22 cellular contexts compared by ENCODE assay signal in the genomic region with DNA sequence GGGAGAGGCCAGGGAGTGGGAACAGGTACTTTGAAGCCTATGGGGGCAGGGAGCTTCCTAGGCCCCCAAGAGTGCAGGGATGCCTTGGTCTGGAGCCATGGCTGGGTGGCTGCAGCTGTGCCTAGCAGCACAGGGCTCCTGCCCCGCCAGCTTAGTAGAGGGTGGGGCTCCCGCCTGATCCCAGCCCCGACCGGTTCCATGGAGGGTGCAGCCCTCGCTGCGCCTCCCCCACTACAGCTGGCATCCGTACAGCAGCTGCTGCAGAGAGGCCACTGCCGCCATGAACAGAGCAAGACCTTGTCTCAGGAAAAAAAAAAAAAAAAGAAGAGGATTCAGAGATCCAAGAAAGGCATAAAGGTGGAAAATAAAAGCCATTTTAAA.
DNase-seq lines count a peak whose midpoint lies in the region; ATAC-seq, FAIRE-seq and TF ChIP-seq lines count a peak whose summit lies in the region.
"Had no signal": no experiment of that assay in that cellular context is flagged by ENCODE, and none has a peak within 500 bp of the region (broad histone marks: within the 10 kb centered on the region; RNA-seq: fewer than 3 reads in every experiment).

No MANE protein-coding gene starts in this region.

- H3K4me2 ChIP-seq in H9 (ENCODE audit: insufficient read depth, insufficient read length, low read length): no peak overlapping the region

- no peak overlapping the region for H4K91ac ChIP-seq in H9 (ENCODE audit: insufficient read length, low read depth, low read length)

- H3K27me3 Mint-ChIP-seq in H9 (ENCODE audit: low read depth) (no peaks in the 10 kb centered on the region), MCF 10A (ENCODE audit: insufficient read depth, unreplicated experiment) (no peaks in the 10 kb centered on the region)
- H3K27me3 Mint-ChIP-seq: activated T-cell treated with anti-CD3 and anti-CD28 coated beads, Interleukin-2, amount 50 U/mL, for 24 hours had no signal

- no peak for DNase-seq in H9
- DNase-seq in anterior cingulate cortex (lab: John Stamatoyannopoulos, UW): peak in 53 of 58 donors; percentile 1 to 94 (median 72)
- peak; percentile 62 for DNase-seq in kidney
- DNase-seq in posterior cingulate gyrus: peak; percentile 68 to 98 (median 85)
- DNase-seq in AML-193 (lab: John Stamatoyannopoulos, UW): no peak
- DNase-seq in MCF 10A (ENCODE audit: unreplicated experiment): no peak
- DNase-seq: activated CD8-positive, alpha-beta memory T cell treated with anti-CD3 and anti-CD28 coated beads for 24 hours; activated T-cell treated with anti-CD3 and anti-CD28 coated beads, Interleukin-2, amount 50 U/mL, for 24 hours; adrenal gland; dermis blood vessel endothelial cell; KG1; NCI-H2171 treated with DMSO at 0.1 percent for 48 hours; NCI-H748 treated with DMSO at 0.1 percent for 48 hours; right lobe of liver; stimulated activated CD4-positive, alpha-beta T cell treated with anti-CD3 and anti-CD28 coated beads, Interleukin-15, amount 100 ng/mL, for 24 hours; T1000 had no signal

- no peak for TF ChIP-seq CTCF in H9 (conservative IDR thresholded peaks at IDR 0.05)
- TF ChIP-seq CTCF in kidney (IDR thresholded peaks at IDR 0.05; ENCODE audit: borderline replicate concordance, extremely low read depth, insufficient read depth): no peak
- no peak for TF ChIP-seq CTCF in MCF 10A (IDR thresholded peaks at IDR 0.05; ENCODE audit: unreplicated experiment)

- FAIRE-seq in kidney (lab: Jason Lieb, UNC): no peak
- FAIRE-seq: D721Med, endothelial cell of umbilical vein, HTR-8/SVneo had no signal

- H3K36me3 Mint-ChIP-seq in H9 (ENCODE audit: insufficient read depth in 1 of 3, low read depth in 3 of 3): peaks cover 6 to 16% (median 9%) of the 10 kb centered on the region in 3 experiments
- H3K36me3 Mint-ChIP-seq in MCF 10A (ENCODE audit: insufficient read depth, unreplicated experiment): peaks cover 7% of the 10 kb centered on the region

- no peak overlapping the region for H2BK15ac ChIP-seq in H9 (ENCODE audit: low read depth, low read length)

- POLR2A ChIA-PET in MCF 10A (lab: Yijun Ruan, JAX): interaction anchor here (1.1 kb wide), 1 partner anchor 24 kb away, joined by 3 read pairs; no protein-coding TSS in a partner anchor

- no CpG with 5 or more reads among the region's 8 CpGs for WGBS in H9 (ENCODE audit: extremely low coverage, insufficient read length, low lambda C conversion rate)

- no peak overlapping the region for H2AFZ ChIP-seq in H9 (ENCODE audit: low read length)

- H3K79me2 ChIP-seq in H9 (ENCODE audit: insufficient read depth, low read length): no peaks in the 10 kb centered on the region

- H3K9ac ChIP-seq in H9 (ENCODE audit: extremely low read depth, insufficient read length, low read length) (no peak overlapping the region), kidney (ENCODE audit: low read length in 2 of 2) (no peak overlapping the region)

- H3K4me3 Mint-ChIP-seq in H9 (no peak overlapping the region), MCF 10A (ENCODE audit: unreplicated experiment) (no peak overlapping the region)
- H3K4me3 Mint-ChIP-seq: activated T-cell treated with anti-CD3 and anti-CD28 coated beads, Interleukin-2, amount 50 U/mL, for 24 hours; CD14-positive monocyte had no signal

- no peak overlapping the region for H3K18ac ChIP-seq in H9 (ENCODE audit: insufficient read length, low read depth, low read length)

- H3K27ac ChIP-seq in H9 (ENCODE audit: insufficient read length, low read depth, low read length) (no peak overlapping the region), kidney (ENCODE audit: low read depth in 2 of 2, low read length in 2 of 2) (no peak overlapping the region)
- H3K27ac ChIP-seq: adrenal gland, right lobe of liver, upper lobe of left lung had no signal

- H3K9me3 ChIP-seq in H9 (ENCODE audit: control insufficient read depth, low read depth, low read length) (no peaks in the 10 kb centered on the region), kidney (ENCODE audit: control insufficient read depth in 1 of 2, low read length in 2 of 2) (peaks cover 0 to 9% of the 10 kb centered on the region in 2 donors)
- H3K9me3 ChIP-seq: adrenal gland, right lobe of liver had no signal

- H3K9me3 Mint-ChIP-seq in H9 (peaks cover 5 to 9% of the 10 kb centered on the region in 2 experiments), MCF 10A (ENCODE audit: unreplicated experiment) (peaks cover 11% of the 10 kb centered on the region)

- H3K79me1 ChIP-seq in H9 (ENCODE audit: insufficient read depth, low read depth, low read length, poor library complexity, severe bottlenecking): no peaks in the 10 kb centered on the region

- BruUV-seq in MCF 10A (replicated peaks; lab: Mats Ljungman, UMichigan): no TSS peak

- no peak overlapping the region for H2AK5ac ChIP-seq in H9 (ENCODE audit: insufficient read length, low read length)

- ATAC-seq in activated CD4-positive, CD25-positive, alpha-beta regulatory T cell treated with anti-CD3 and anti-CD28 coated beads, Interleukin-2, amount 50 U/mL, for 24 hours: no peak

- H4K20me1 ChIP-seq in H9 (ENCODE audit: control insufficient read depth, insufficient read depth, insufficient read length): peaks cover 3% of the 10 kb centered on the region

- no peak overlapping the region for H3K56ac ChIP-seq in H9 (ENCODE audit: insufficient read length, low read depth, low read length)

- H2BK20ac ChIP-seq in H9 (ENCODE audit: low read depth, low read length, poor library complexity, severe bottlenecking): no peak overlapping the region

- H3K4me1 ChIP-seq in H9 (ENCODE audit: insufficient read depth, low read length) (no peaks in the 10 kb centered on the region; the same call in 1 of the 2 replicates), kidney (ENCODE audit: control insufficient read depth in 1 of 2, insufficient read depth in 1 of 2, low read depth in 1 of 2, low read length in 2 of 2) (peaks cover 0 to 4% of the 10 kb centered on the region in 2 donors)
- H3K4me1 ChIP-seq: adrenal gland, right lobe of liver, upper lobe of left lung had no signal

- no peak overlapping the region for H2BK5ac ChIP-seq in H9 (ENCODE audit: insufficient read length, low read length)

- H3K4me1 Mint-ChIP-seq in H9 (peaks cover 28 to 33% of the 10 kb centered on the region in 2 experiments), MCF 10A (ENCODE audit: insufficient read depth, unreplicated experiment) (peaks cover 5% of the 10 kb centered on the region)

- H4K8ac ChIP-seq in H9 (replicated peaks; ENCODE audit: insufficient read length, low read depth, low read length): no peak overlapping the region

- no peaks in the 10 kb centered on the region for H3K36me3 ChIP-seq in kidney (ENCODE audit: control insufficient read depth in 1 of 2, insufficient read depth in 2 of 2, low read length in 2 of 2)
- H3K36me3 ChIP-seq: adrenal gland, right lobe of liver, upper lobe of left lung had no signal

- H3T11ph ChIP-seq in H9 (ENCODE audit: low read length): no peak overlapping the region

- no peaks in the 10 kb centered on the region for H3K27me3 ChIP-seq in H9 (ENCODE audit: insufficient read depth, low read length)
- H3K27me3 ChIP-seq: adrenal gland, right lobe of liver, upper lobe of left lung had no signal

- H3K4me3 ChIP-seq in kidney (ENCODE audit: low read length in 2 of 2): no peak overlapping the region
- H3K4me3 ChIP-seq: adrenal gland, right lobe of liver, upper lobe of left lung had no signal

- no peak overlapping the region for H3K4ac ChIP-seq in H9 (ENCODE audit: low read depth, low read length)

- H3K14ac ChIP-seq in H9 (ENCODE audit: insufficient read depth, low read length): no peak overlapping the region; the same call in 1 of the 2 replicates

- H2BK12ac ChIP-seq in H9 (ENCODE audit: insufficient read length, low read depth, low read length): no peak overlapping the region

- H4K5ac ChIP-seq in H9 (ENCODE audit: insufficient read length, low read depth, low read length): no peak overlapping the region

- H3K27ac Mint-ChIP-seq in H9: peak overlapping the region; percentile 40 to 88 (median 62); a peak in 4 of 7 replicates
- H3K27ac Mint-ChIP-seq in MCF 10A (ENCODE audit: low read depth, unreplicated experiment): no peak overlapping the region
- H3K27ac Mint-ChIP-seq: activated T-cell treated with anti-CD3 and anti-CD28 coated beads, Interleukin-2, amount 50 U/mL, for 24 hours; CD14-positive monocyte had no signal

- H2BK120ac ChIP-seq in H9 (ENCODE audit: low read depth, low read length, poor library complexity, severe bottlenecking): no peak overlapping the region

- no peak overlapping the region for H3K23ac ChIP-seq in H9 (ENCODE audit: insufficient read length, low read depth, low read length)

- H3K23me2 ChIP-seq in H9 (ENCODE audit: insufficient read length, low read depth, low read length, poor library complexity, severe bottlenecking): no peaks in the 10 kb centered on the region

- intact Hi-C loops in kidney (cut with DNase I) (no loop called here), posterior cingulate gyrus (cut with DNase I) (loop anchor here (10.0 kb wide), 1 partner anchor 276 kb away; a partner anchor contains a TSS), MCF 10A (cut with micrococcal nuclease) (no loop called here)

- CTCF ChIA-PET in MCF 10A (lab: Yijun Ruan, JAX): interaction anchor here (0.7 kb wide), 1 partner anchor 186 kb away, joined by 3 read pairs; no protein-coding TSS in a partner anchor

Comparison
In these comparisons a context has a peak if more than half of its experiments do, and no peak if none do; other contexts are left out.
1. DNase-seq: peak in anterior cingulate cortex (53 of 58), kidney (single experiment) and posterior cingulate gyrus (10 of 10); none in H9 (single experiment), AML-193 (0 of 2) and MCF 10A (single experiment).